In genomic region chr16:53781023-53781605, GRCh38 we compare ENCODE assay signal across 15 cellular contexts.
DNase-seq lines count a peak whose midpoint lies in the region; ATAC-seq, FAIRE-seq and TF ChIP-seq lines count a peak whose summit lies in the region.
"Had no signal": no experiment of that assay in that cellular context is flagged by ENCODE, and none has a peak within 500 bp of the region (broad histone marks: within the 10 kb centered on the region; RNA-seq: fewer than 3 reads in every experiment).

No MANE protein-coding gene starts in this region.

- peak overlapping the region; percentile 24 to 34 for H3K27ac ChIP-seq in esophagus (ENCODE audit: low read depth in 2 of 2, low read length in 1 of 2)
- H3K27ac ChIP-seq in pancreas, result peak overlapping the region in 2 of 4 donors; percentile 11 to 40
- H3K27ac ChIP-seq in RWPE1, result no peak overlapping the region
- H3K27ac ChIP-seq: ovary, SJCRH30, transverse colon had no signal

- peaks cover 3 to 4% of the 10 kb centered on the region in 2 donors for H3K4me1 ChIP-seq in esophagus (ENCODE audit: control insufficient read depth in 2 of 2, insufficient read depth in 2 of 2, low read length in 1 of 2)
- peaks cover 33 to 56% (median 43%) of the 10 kb centered on the region in 3 donors for H3K4me1 ChIP-seq in pancreas

- peak; percentile 24 for DNase-seq in NCI-H510A treated with DMSO at 0.1 percent for 48 hours (lab: John Stamatoyannopoulos, UW)
- DNase-seq in NCI-H510A (lab: John Stamatoyannopoulos, UW), result no peak
- peak; percentile 29 for DNase-seq in NCI-H774 (lab: John Stamatoyannopoulos, UW)
- DNase-seq in pancreas, result no peak
- no peak for DNase-seq in NCI-H1105 (lab: John Stamatoyannopoulos, UW)
- no peak for DNase-seq in SKM-1 (lab: John Stamatoyannopoulos, UW; ENCODE audit: unreplicated experiment)
- DNase-seq in RWPE1 (ENCODE audit: low spot score), result no peak
- DNase-seq: ACHN; activated naive CD4-positive, alpha-beta T cell treated with anti-CD3 and anti-CD28 coated beads, Interleukin-2, amount 50 U/mL, for 16 hours; NCI-H1694; NK-92 treated with Interleukin-12 subunit alpha and Interleukin-12 subunit beta, amount 100 ng/mL, for 24 hours; ovary; SJCRH30; transverse colon had no signal

- CTCF ChIA-PET in RWPE1 (lab: Yijun Ruan, JAX), result no interaction called here

- intact Hi-C loops in pancreas (cut with DNase I), result no loop called here

- no peak for FAIRE-seq in pancreas (lab: Jason Lieb, UNC)

- peak; percentile 78 to 87 (median 80) for ATAC-seq in pancreas

- no peaks in the 10 kb centered on the region for H3K9me3 ChIP-seq in esophagus (ENCODE audit: control insufficient read depth in 2 of 2, insufficient read depth in 1 of 2, low read depth in 1 of 2, low read length in 1 of 2)
- H3K9me3 ChIP-seq in pancreas, result no peaks in the 10 kb centered on the region
- H3K9me3 ChIP-seq: ovary, transverse colon had no signal

- H3K36me3 ChIP-seq in esophagus (ENCODE audit: control insufficient read depth in 2 of 2, insufficient read depth in 2 of 2, low read length in 1 of 2) (no peaks in the 10 kb centered on the region), pancreas (no peaks in the 10 kb centered on the region)
- H3K36me3 ChIP-seq: ovary, SJCRH30, transverse colon had no signal

- 55 to 73% methylated on average over 1 of the region's 1 CpG for WGBS in esophagus, 2 donors
- 75 to 79% methylated on average over 1 of the region's 1 CpG for WGBS in pancreas, 2 donors

- H3K27me3 ChIP-seq in esophagus (ENCODE audit: control insufficient read depth in 1 of 2, insufficient read depth in 2 of 2, low read length in 2 of 2), result no peaks in the 10 kb centered on the region
- no peaks in the 10 kb centered on the region for H3K27me3 ChIP-seq in pancreas
- H3K27me3 ChIP-seq: ovary, SJCRH30, transverse colon had no signal

- TF ChIP-seq CTCF in pancreas (IDR thresholded peaks at IDR 0.05), result no peak
- no peak for TF ChIP-seq CTCF in RWPE1 (conservative IDR thresholded peaks at IDR 0.05; ENCODE audit: low read depth)

- H3K4me3 ChIP-seq in esophagus (ENCODE audit: low read depth in 1 of 2, low read length in 2 of 2) (no peak overlapping the region), pancreas (no peak overlapping the region)
- H3K4me3 ChIP-seq: ovary, SJCRH30, transverse colon had no signal

- POLR2A ChIA-PET in RWPE1 (lab: Yijun Ruan, JAX; ENCODE audit: low non-redundant PET), result no interaction called here

Comparison
In these comparisons a context has a peak if more than half of its experiments do, and no peak if none do; other contexts are left out.
1. DNase-seq: peak in NCI-H510A treated with DMSO at 0.1 percent for 48 hours (single experiment) and NCI-H774 (single experiment); none in NCI-H510A (single experiment), pancreas (0 of 6), NCI-H1105 (single experiment), SKM-1 (single experiment) and RWPE1 (single experiment).